In the genomic region with DNA sequence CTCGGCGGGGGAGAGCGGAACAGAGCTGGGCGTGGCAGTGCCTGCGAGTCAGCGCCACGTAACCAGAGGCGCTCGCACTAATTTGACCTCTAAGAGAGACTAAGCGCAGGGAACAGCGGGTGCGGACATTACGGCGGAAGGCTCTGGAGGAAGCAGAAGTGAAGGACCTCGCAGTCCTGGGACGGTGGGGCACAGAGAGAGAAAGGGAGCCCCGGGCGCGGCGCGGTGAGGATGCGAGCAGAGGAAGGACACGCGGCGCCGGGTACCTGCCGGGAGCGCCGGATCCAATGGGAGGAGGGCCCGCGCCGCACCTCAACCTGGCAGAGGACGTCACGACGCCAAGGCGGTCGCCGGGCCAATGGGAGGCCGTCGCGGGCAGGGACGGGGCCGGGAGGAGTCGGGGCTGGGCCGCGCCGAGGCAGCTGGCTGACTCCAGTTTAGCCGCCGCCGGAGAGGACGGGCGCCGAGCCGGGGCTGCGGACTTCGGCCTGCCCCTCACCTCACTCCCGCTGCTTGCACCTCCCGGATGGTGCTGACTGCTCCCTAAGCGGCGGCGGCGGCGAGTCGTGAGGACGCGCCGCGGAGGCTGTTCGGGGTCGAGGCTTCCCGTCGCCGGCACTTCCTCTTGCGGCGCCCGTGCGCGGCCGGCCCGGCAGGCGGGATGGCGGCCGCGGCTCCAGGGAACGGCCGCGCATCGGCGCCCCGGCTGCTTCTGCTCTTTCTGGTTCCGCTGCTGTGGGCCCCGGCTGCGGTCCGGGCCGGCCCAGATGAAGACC, we compare ENCODE assay signal across 8 cellular contexts. TPM values are rescaled to one million over a fixed set of nuclear protein-coding genes. Genes with fewer than 3 reads are reported as not detected.
A peak's percentile ranks its signal among the peaks of the same experiment; 100 is the strongest.
DNase-seq lines count a peak whose midpoint lies in the region; ATAC-seq, FAIRE-seq and TF ChIP-seq lines count a peak whose summit lies in the region.

A gene with protein sequence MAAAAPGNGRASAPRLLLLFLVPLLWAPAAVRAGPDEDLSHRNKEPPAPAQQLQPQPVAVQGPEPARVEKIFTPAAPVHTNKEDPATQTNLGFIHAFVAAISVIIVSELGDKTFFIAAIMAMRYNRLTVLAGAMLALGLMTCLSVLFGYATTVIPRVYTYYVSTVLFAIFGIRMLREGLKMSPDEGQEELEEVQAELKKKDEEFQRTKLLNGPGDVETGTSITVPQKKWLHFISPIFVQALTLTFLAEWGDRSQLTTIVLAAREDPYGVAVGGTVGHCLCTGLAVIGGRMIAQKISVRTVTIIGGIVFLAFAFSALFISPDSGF (plus strand): TSS at position 429 of the 776 bp plus-strand sequence. CDS start 233 bp downstream, at position 662.

- H3K27ac Mint-ChIP-seq in activated naive CD8-positive, alpha-beta T cell treated with anti-CD3 and anti-CD28 coated beads, Interleukin-2, amount 50 U/mL, for 24 hours, result peak within 1 kb of the TSS; percentile 97

- H3K79me1 ChIP-seq in trophoblast cell (ENCODE audit: low read length), result peaks cover 5% of the 10 kb centered on the region

- peaks cover 0 to 2% of the 10 kb centered on the region in 2 experiments for H3K4me1 ChIP-seq in trophoblast cell (ENCODE audit: control insufficient read depth in 1 of 2, insufficient read depth in 2 of 2, low read length in 2 of 2)
- peaks cover 0 to 39% (median 24%) of the 10 kb centered on the region in 4 donors for H3K4me1 ChIP-seq in tibial nerve

- TF ChIP-seq POLR2A in GM12891 (IDR thresholded peaks at IDR 0.05; ENCODE audit: low read depth, low read length) (peak; percentile 92), tibial nerve (IDR thresholded peaks at IDR 0.05) (peak; percentile 87 to 93)

- H3K4me2 ChIP-seq in trophoblast cell (ENCODE audit: low read length), result peak within 1 kb of the TSS; percentile 96

- H3K36me3 Mint-ChIP-seq in activated naive CD8-positive, alpha-beta T cell treated with anti-CD3 and anti-CD28 coated beads, Interleukin-2, amount 50 U/mL, for 24 hours (ENCODE audit: low read depth), result peaks cover 33% of the 10 kb centered on the region

- peak within 1 kb of the TSS; percentile 70 for H3K18ac ChIP-seq in trophoblast cell (ENCODE audit: low read length)

- H3K9me3 Mint-ChIP-seq in activated naive CD8-positive, alpha-beta T cell treated with anti-CD3 and anti-CD28 coated beads, Interleukin-2, amount 50 U/mL, for 24 hours, result no peaks in the 10 kb centered on the region

- H3K9ac ChIP-seq in trophoblast cell (ENCODE audit: low read length), result peak within 1 kb of the TSS; percentile 86

- H3K79me2 ChIP-seq in trophoblast cell (ENCODE audit: control insufficient read depth, insufficient read depth, low read length, poor library complexity), result peaks cover 18% of the 10 kb centered on the region

- H2BK5ac ChIP-seq in trophoblast cell (ENCODE audit: low read depth, low read length, poor library complexity), result peak within 1 kb of the TSS; percentile 32

- H3K23ac ChIP-seq in trophoblast cell (ENCODE audit: low read length), result no peak within 1 kb of the TSS

- DNase-seq in GM12891 (ENCODE audit: insufficient read length, low spot score) (peak; percentile 88), NCI-H1417 treated with DMSO at 0.1 percent for 48 hours (lab: John Stamatoyannopoulos, UW) (peak; percentile 52), SW480 (ENCODE audit: low spot score) (peak; percentile 83), Right ventricle myocardium superior (peak; percentile 94), trophoblast cell (peak; percentile 86 to 92), tibial nerve (ENCODE audit: low spot score in 2 of 2) (peak; percentile 79 to 80)
- peak; percentile 92 for DNase-seq in activated naive CD8-positive, alpha-beta T cell treated with anti-CD3 and anti-CD28 coated beads, Interleukin-2, amount 50 U/mL, for 24 hours

- peak; percentile 96 for FAIRE-seq in GM12891 (lab: Jason Lieb, UNC)

- H3K27ac ChIP-seq in trophoblast cell (ENCODE audit: low read depth, low read length), result peak within 1 kb of the TSS; percentile 63
- peak within 1 kb of the TSS; percentile 92 to 100 (median 99) for H3K27ac ChIP-seq in tibial nerve

- peak within 1 kb of the TSS; percentile 97 for H3K4me3 Mint-ChIP-seq in activated naive CD8-positive, alpha-beta T cell treated with anti-CD3 and anti-CD28 coated beads, Interleukin-2, amount 50 U/mL, for 24 hours

- H3K9me3 ChIP-seq in trophoblast cell (ENCODE audit: insufficient read depth, low read depth, low read length) (no peaks in the 10 kb centered on the region), tibial nerve (no peaks in the 10 kb centered on the region)

- H2AFZ ChIP-seq in trophoblast cell (ENCODE audit: insufficient read depth, low read length, poor library complexity), result peak within 1 kb of the TSS; percentile 87

- peak; percentile 13 to 88 for TF ChIP-seq EP300 in tibial nerve (IDR thresholded peaks at IDR 0.05)

- H3K14ac ChIP-seq in trophoblast cell (ENCODE audit: low read length), result peak within 1 kb of the TSS; percentile 78

- H2BK12ac ChIP-seq in trophoblast cell (ENCODE audit: low read length), result no peak within 1 kb of the TSS

- peak within 1 kb of the TSS; percentile 75 for H4K91ac ChIP-seq in trophoblast cell (ENCODE audit: low read depth, low read length)

- intact Hi-C loops in Right ventricle myocardium superior (cut with DNase I), result loop anchor here (5.0 kb wide), 1 partner anchor 48 kb away; the partner anchor contains the start of gene SRD5A3

- peaks cover 41% of the 10 kb centered on the region for H3K4me1 Mint-ChIP-seq in activated naive CD8-positive, alpha-beta T cell treated with anti-CD3 and anti-CD28 coated beads, Interleukin-2, amount 50 U/mL, for 24 hours

- peak; percentile 96 for ATAC-seq in HG02798 (IDR thresholded peaks at IDR 0.05; ENCODE audit: poor library complexity, unreplicated experiment)
- peak; percentile 98 for ATAC-seq in activated naive CD8-positive, alpha-beta T cell treated with anti-CD3 and anti-CD28 coated beads, Interleukin-2, amount 50 U/mL, for 24 hours
- ATAC-seq in Right ventricle myocardium superior (ENCODE audit: poor library complexity), result peak; percentile 98

- no peaks in the 10 kb centered on the region for H3K27me3 ChIP-seq in trophoblast cell (ENCODE audit: insufficient read depth, low read length)
- H3K27me3 ChIP-seq in tibial nerve, result no peaks in the 10 kb centered on the region

- WGBS in trophoblast cell (ENCODE audit: extremely low coverage, insufficient coverage, insufficient read length), result no CpG with 5 or more reads among the region's 95 CpGs
- WGBS in tibial nerve, 2 donors, result 1% methylated on average over 41 to 76 of the region's 95 CpGs

- H3K4me3 ChIP-seq in trophoblast cell (ENCODE audit: low read depth, low read length), result peak within 1 kb of the TSS; percentile 96
- peak within 1 kb of the TSS; percentile 81 to 99 (median 92) for H3K4me3 ChIP-seq in tibial nerve

- H3K4ac ChIP-seq in trophoblast cell (ENCODE audit: low read depth, low read length), result peak within 1 kb of the TSS; percentile 48

- peak within 1 kb of the TSS; percentile 77 for H4K8ac ChIP-seq in trophoblast cell (ENCODE audit: low read depth, low read length)

- H2BK120ac ChIP-seq in trophoblast cell (ENCODE audit: insufficient read depth, low read length, poor library complexity), result peak within 1 kb of the TSS; percentile 15

- peak within 1 kb of the TSS; percentile 53 for H2AK5ac ChIP-seq in trophoblast cell (ENCODE audit: low read length)

- no peaks in the 10 kb centered on the region for H3K27me3 Mint-ChIP-seq in activated naive CD8-positive, alpha-beta T cell treated with anti-CD3 and anti-CD28 coated beads, Interleukin-2, amount 50 U/mL, for 24 hours

- peak in 2 of 5 experiments; percentile 16 to 25 for TF ChIP-seq CTCF in tibial nerve (IDR thresholded peaks at IDR 0.05)

- H3K36me3 ChIP-seq in trophoblast cell (ENCODE audit: control insufficient read depth in 1 of 2, insufficient read depth in 2 of 2, low read length in 2 of 2) (peaks cover 0 to 2% of the 10 kb centered on the region in 2 experiments), tibial nerve (no peaks in the 10 kb centered on the region)

- peak within 1 kb of the TSS; percentile 55 for H4K12ac ChIP-seq in trophoblast cell (ENCODE audit: low read depth, low read length)

TF ChIP-seq in GM12891, 5 proteins besides CTCF, POLR2A, EP300 and RAD21:
- TF ChIP-seq SPI1 (IDR thresholded peaks at IDR 0.05; ENCODE audit: low read depth, low read length) (peak; percentile 78), PAX5 (IDR thresholded peaks at IDR 0.05; ENCODE audit: insufficient read depth, low read length, severe bottlenecking) (no peak), POU2F2 (IDR thresholded peaks at IDR 0.05; ENCODE audit: low read depth, low read length) (peak; percentile 72), POLR2AphosphoS5 (IDR thresholded peaks at IDR 0.05; ENCODE audit: low read depth, low read length) (peak; percentile 90), TAF1 (IDR thresholded peaks at IDR 0.05; ENCODE audit: low read depth, low read length) (peak; percentile 78; the same call in 1 of the 2 replicates)

RNA-seq across cellular contexts. Expression of the gene that starts here (rescaled TPM):
- 26.8 TPM for polyA plus RNA-seq in GM12891 (2012; ENCODE audit: low read depth, missing spikeins)
- total RNA-seq in Right ventricle myocardium superior, result 34.3 TPM
- 51.4 and 53.4 TPM in 2 replicates for polyA plus RNA-seq in trophoblast cell (2013)
- total RNA-seq in tibial nerve, result 100 to 1,000 TPM; 167 to 286 (median 236) TPM

Comparison
In these comparisons a context has a peak if more than half of its experiments do, and no peak if none do; other contexts are left out.
1. Peak in every context shown above with its lines: DNase-seq, ATAC-seq, H3K4me3 ChIP-seq and H3K27ac ChIP-seq.